ENCODE assay signal across 8 cellular contexts in the genomic region with DNA sequence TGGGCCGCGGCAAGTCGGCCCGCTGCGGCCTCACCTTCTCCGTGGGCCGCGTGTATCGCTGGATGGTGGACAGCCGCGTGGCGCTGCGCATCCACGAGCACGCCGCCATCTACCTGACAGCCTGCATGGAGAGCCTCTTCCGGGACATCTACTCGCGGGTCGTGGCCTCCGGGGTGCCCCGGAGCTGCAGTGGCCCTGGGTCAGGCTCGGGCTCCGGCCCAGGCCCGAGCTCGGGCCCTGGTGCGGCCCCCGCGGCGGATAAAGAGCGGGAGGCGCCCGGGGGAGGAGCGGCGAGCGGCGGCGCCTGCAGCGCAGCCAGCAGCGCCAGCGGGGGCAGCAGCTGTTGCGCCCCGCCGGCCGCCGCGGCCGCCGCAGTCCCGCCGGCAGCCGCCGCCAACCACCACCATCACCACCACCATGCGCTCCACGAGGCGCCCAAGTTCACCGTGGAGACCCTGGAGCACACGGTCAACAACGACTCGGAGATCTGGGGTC.
DNase-seq lines count a peak whose midpoint lies in the region; ATAC-seq and TF ChIP-seq lines count a peak whose summit lies in the region.

No MANE protein-coding gene starts in this region.

- H3K4me3 ChIP-seq in colonic mucosa = peak overlapping the region; percentile 54

- peak overlapping the region in 1 of 2 donors; percentile 2 for H3K9ac ChIP-seq in colonic mucosa (ENCODE audit: low read depth in 2 of 2, low read length in 2 of 2)

- H3K9me3 ChIP-seq in CD4-positive, alpha-beta T cell (ENCODE audit: control insufficient read depth, low read length) = no peaks in the 10 kb centered on the region
- H3K9me3 ChIP-seq in colonic mucosa = no peaks in the 10 kb centered on the region

- no peaks in the 10 kb centered on the region for H3K36me3 ChIP-seq in colonic mucosa

- POLR2A ChIA-PET in CD4-positive, alpha-beta T cell (lab: Charles Lee) = interaction anchor here (0.6 to 7.8 kb wide), 10 partner anchors 10 to 226 kb away, joined by 3 to 192 read pairs (median 14); partner anchors contain the start of gene CRY1

- H3K27me3 Mint-ChIP-seq in CD4-positive, alpha-beta T cell = no peaks in the 10 kb centered on the region
- H3K27me3 Mint-ChIP-seq in nephron (ENCODE audit: low read depth) = peaks cover 95% of the 10 kb centered on the region

- no peaks in the 10 kb centered on the region for H3K27me3 ChIP-seq in CD4-positive, alpha-beta T cell (ENCODE audit: control insufficient read depth, insufficient read depth, low read length)
- H3K27me3 ChIP-seq in colonic mucosa = peaks cover 34% of the 10 kb centered on the region

- peak in 4 of 10 experiments; percentile 20 to 23 (median 21) for DNase-seq in CD4-positive, alpha-beta T cell
- DNase-seq in NCI-H2171 (lab: John Stamatoyannopoulos, UW) (peak; percentile 50), colonic mucosa (no peak), AG08395 (ENCODE audit: low spot score) (no peak), NCI-H1436 treated with DMSO at 0.1 percent for 48 hours (lab: John Stamatoyannopoulos, UW) (no peak), head of caudate nucleus (no peak)

- ATAC-seq in CD4-positive, alpha-beta T cell (ENCODE audit: poor library complexity) = no peak
- no peak for ATAC-seq in HG02981 (IDR thresholded peaks at IDR 0.05; ENCODE audit: unreplicated experiment)

- CTCF ChIA-PET in CD4-positive, alpha-beta T cell (lab: Charles Lee) = interaction anchor here (0.7 to 1.5 kb wide), 2 partner anchors 15 to 53 kb away, joined by 3 to 5 read pairs; no protein-coding TSS in a partner anchor

- H3K4me3 Mint-ChIP-seq in CD4-positive, alpha-beta T cell = peak overlapping the region; percentile 92
- peak overlapping the region; percentile 88 to 96 (median 88) for H3K4me3 Mint-ChIP-seq in nephron

- peak overlapping the region; percentile 93 for H3K27ac Mint-ChIP-seq in CD4-positive, alpha-beta T cell
- no peak overlapping the region for H3K27ac Mint-ChIP-seq in nephron

- TF ChIP-seq CTCF in CD4-positive, alpha-beta T cell (IDR thresholded peaks at IDR 0.05) = no peak
- TF ChIP-seq CTCF in colonic mucosa (IDR thresholded peaks at IDR 0.05) = no peak
- no peak for TF ChIP-seq CTCF in nephron (IDR thresholded peaks at IDR 0.05; ENCODE audit: unreplicated experiment in 3 of 3)

- peaks cover 14% of the 10 kb centered on the region for H3K4me1 ChIP-seq in colonic mucosa

- intact Hi-C loops in CD4-positive, alpha-beta T cell (cut with DNase I, micrococcal nuclease) = loop anchor here (2.0 to 10.0 kb wide), 8 partner anchors 49 to 1835 kb away; partner anchors contain the start of genes CRY1 (in 1 of the 2), POLR3B (in 1 of the 2) and TCP11L2 (in 1 of the 2)
- intact Hi-C loops in colonic mucosa (cut with DNase I) = no loop called here
- intact Hi-C loops in head of caudate nucleus (cut with DNase I) = no loop called here

- H3K4me1 Mint-ChIP-seq in CD4-positive, alpha-beta T cell (ENCODE audit: low read depth) = peaks cover 47% of the 10 kb centered on the region
- peaks cover 16% of the 10 kb centered on the region for H3K4me1 Mint-ChIP-seq in nephron

- no peak overlapping the region for H3K27ac ChIP-seq in CD4-positive, alpha-beta T cell (ENCODE audit: low read depth, low read length)
- H3K27ac ChIP-seq in colonic mucosa = no peak overlapping the region

- H3K36me3 Mint-ChIP-seq in CD4-positive, alpha-beta T cell (ENCODE audit: low read depth) = peaks cover 20% of the 10 kb centered on the region
- no peaks in the 10 kb centered on the region for H3K36me3 Mint-ChIP-seq in nephron (ENCODE audit: low read depth)

- H3K9me3 Mint-ChIP-seq in CD4-positive, alpha-beta T cell = no peaks in the 10 kb centered on the region
- no peaks in the 10 kb centered on the region for H3K9me3 Mint-ChIP-seq in nephron

Comparison
In these comparisons a context has a peak if more than half of its experiments do, and no peak if none do; other contexts are left out.
1. intact Hi-C loops: an anchor here in CD4-positive, alpha-beta T cell (2.0 to 10.0 kb wide); none called in colonic mucosa and head of caudate nucleus.